Comparison of ENCODE assay signal across 16 cellular contexts in genomic region chr2:229141626-229142025, GRCh38.
DNase-seq lines count a peak whose midpoint lies in the region; ATAC-seq and TF ChIP-seq lines count a peak whose summit lies in the region.
"Had no signal": no experiment of that assay in that cellular context is flagged by ENCODE, and none has a peak within 500 bp of the region (broad histone marks: within the 10 kb centered on the region; RNA-seq: fewer than 3 reads in every experiment).

No MANE protein-coding gene starts in this region.

- no peak overlapping the region for H3K27ac ChIP-seq in mesenchymal stem cell (ENCODE audit: low read length, poor library complexity, severe bottlenecking)
- H3K27ac ChIP-seq: gastroesophageal sphincter, ovary had no signal

- no peak for ATAC-seq in HG03025 (IDR thresholded peaks at IDR 0.05; ENCODE audit: low FRiP score, unreplicated experiment)
- ATAC-seq: activated T-helper 17 cell treated with anti-CD3 and anti-CD28 coated beads, Interleukin-2, amount 50 U/mL, for 72 hours; gastroesophageal sphincter; GM12878 had no signal

- no peaks in the 10 kb centered on the region for H3K4me1 ChIP-seq in mesenchymal stem cell (ENCODE audit: control insufficient read depth, insufficient read depth, low read depth, low read length)
- H3K4me1 ChIP-seq: gastroesophageal sphincter had no signal

- H3K36me3 ChIP-seq in mesenchymal stem cell (ENCODE audit: control insufficient read depth in 1 of 2, insufficient read depth in 2 of 2, low read depth in 1 of 2, low read length in 2 of 2), result no peaks in the 10 kb centered on the region
- H3K36me3 ChIP-seq: gastroesophageal sphincter, ovary had no signal

- no peak overlapping the region for H3K18ac ChIP-seq in mesenchymal stem cell (ENCODE audit: low read depth in 1 of 2, low read length in 2 of 2)

- peaks cover 3% of the 10 kb centered on the region for H3K9me3 ChIP-seq in mesenchymal stem cell (ENCODE audit: control insufficient read depth, low read length)
- H3K9me3 ChIP-seq: ovary had no signal

- H2BK15ac ChIP-seq in mesenchymal stem cell (ENCODE audit: low read depth, poor library complexity, severe bottlenecking), result no peak overlapping the region

- no peaks in the 10 kb centered on the region for H3K79me1 ChIP-seq in mesenchymal stem cell (replicated peaks; ENCODE audit: low read length, poor library complexity, severe bottlenecking)

- in situ Hi-C loops in astrocyte of the spinal cord (cut with HindIII; ENCODE audit: low sequenced_read_pairs) (no loop called here), GM13977 (cut with MboI; ENCODE audit: low pct_unique_long_range_greater_than_20kb, low sequenced_read_pairs, unreplicated experiment) (no loop called here)

- H3K23ac ChIP-seq in mesenchymal stem cell (ENCODE audit: low read length in 2 of 2), result no peak overlapping the region

- no peak overlapping the region for H4K8ac ChIP-seq in mesenchymal stem cell (ENCODE audit: low read length)

- H2AK5ac ChIP-seq in mesenchymal stem cell (ENCODE audit: low read length, severe bottlenecking), result no peak overlapping the region

- H2BK5ac ChIP-seq in mesenchymal stem cell (ENCODE audit: low read depth, low read length, poor library complexity, severe bottlenecking), result no peak overlapping the region

- no peak for TF ChIP-seq CTCF in astrocyte of the spinal cord (IDR thresholded peaks at IDR 0.05; ENCODE audit: low read depth, low read length)
- TF ChIP-seq CTCF in GM13977 (IDR thresholded peaks at IDR 0.05; ENCODE audit: extremely low read depth, insufficient read depth, missing control alignments), result no peak

- 91% methylated on average over 1 of the region's 2 CpGs for whole genome bisulfite sequencing in mesenchymal stem cell

- H3K4me2 ChIP-seq in mesenchymal stem cell (ENCODE audit: low read length, poor library complexity, severe bottlenecking), result no peak overlapping the region

- no peak overlapping the region for H2BK12ac ChIP-seq in mesenchymal stem cell (ENCODE audit: low read length in 2 of 2)

- no peak overlapping the region for H3K4me3 ChIP-seq in astrocyte of the spinal cord (ENCODE audit: low read depth, low read length)
- H3K4me3 ChIP-seq in mesenchymal stem cell (ENCODE audit: insufficient read depth in 1 of 2, low read depth in 1 of 2, low read length in 2 of 2), result no peak overlapping the region
- H3K4me3 ChIP-seq: ascending aorta, gastroesophageal sphincter, GM12878, ovary had no signal

- H3K9ac ChIP-seq in mesenchymal stem cell (ENCODE audit: low read length), result no peak overlapping the region

- no peaks in the 10 kb centered on the region for H3K27me3 ChIP-seq in mesenchymal stem cell (ENCODE audit: control insufficient read depth in 1 of 2, insufficient read depth in 1 of 2, low read length in 2 of 2)
- H3K27me3 ChIP-seq: ascending aorta, gastroesophageal sphincter, ovary had no signal

- no peak overlapping the region for H3K14ac ChIP-seq in mesenchymal stem cell (ENCODE audit: low read length in 2 of 2)

- no peak overlapping the region for H2AFZ ChIP-seq in mesenchymal stem cell (ENCODE audit: low read depth, low read length)

- no peak overlapping the region for H2BK120ac ChIP-seq in mesenchymal stem cell (ENCODE audit: low read depth, low read length)

- no peak overlapping the region for H4K91ac ChIP-seq in mesenchymal stem cell (ENCODE audit: low read length)

- H3K4ac ChIP-seq in mesenchymal stem cell (ENCODE audit: low read depth in 1 of 2, low read length in 2 of 2), result no peak overlapping the region

- DNase-seq in AG20443 (ENCODE audit: low spot score) (peak; percentile 19), LoVo (ENCODE audit: low spot score) (peak; percentile 61), astrocyte of the spinal cord (ENCODE audit: low read depth, low spot score) (peak; percentile 80), mesenchymal stem cell (peak; percentile 33), T-helper 9 cell (no peak), NCI-H2107 treated with DMSO at 0.1 percent for 48 hours (lab: John Stamatoyannopoulos, UW; ENCODE audit: unreplicated experiment) (no peak), GM13977 (ENCODE audit: low spot score) (no peak)
- DNase-seq: activated CD4-positive, alpha-beta T cell treated with anti-CD3 and anti-CD28 coated beads, Interleukin-2, amount 50 U/mL, for 48 hours; DND-41; immature natural killer cell; ovary had no signal

Comparison
In these comparisons a context has a peak if more than half of its experiments do, and no peak if none do; other contexts are left out.
1. DNase-seq: peak in AG20443 (single experiment), LoVo (single experiment), astrocyte of the spinal cord (single experiment) and mesenchymal stem cell (single experiment); none in T-helper 9 cell (single experiment), NCI-H2107 treated with DMSO at 0.1 percent for 48 hours (single experiment) and GM13977 (single experiment).